8 cellular contexts compared by ENCODE assay signal in the genomic region with DNA sequence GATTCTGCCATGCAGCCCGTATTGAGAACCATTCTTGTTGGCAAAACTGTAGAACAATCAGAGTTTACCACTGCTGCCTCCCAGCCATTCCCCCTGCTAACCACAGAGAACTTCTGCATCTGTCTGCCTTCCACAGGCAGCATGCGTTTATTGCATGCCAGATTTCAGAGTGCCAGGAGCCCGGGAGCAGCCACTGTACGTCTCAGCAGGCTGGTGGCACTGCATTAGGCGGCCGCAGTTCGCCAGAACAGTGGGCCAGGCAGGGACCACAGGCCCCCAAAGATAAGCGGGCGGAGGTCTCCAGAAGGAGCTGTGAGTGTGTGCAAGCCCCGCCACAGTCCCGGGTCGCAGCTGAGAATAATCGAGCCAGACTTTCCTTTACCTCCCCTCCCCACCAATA. TPM values are rescaled to one million over a fixed set of nuclear protein-coding genes. Genes with fewer than 3 reads are reported as not detected.
DNase-seq lines count a peak whose midpoint lies in the region; ATAC-seq and TF ChIP-seq lines count a peak whose summit lies in the region.

No MANE protein-coding gene starts in this region.

- no peak for TF ChIP-seq CTCF in coronary artery (IDR thresholded peaks at IDR 0.05)

- in situ Hi-C loops in ACHN (cut with HindIII; ENCODE audit: low pct_ligation_motif_present, low pct_unique_long_range_greater_than_20kb, low sequenced_read_pairs): no loop called here

- H3K27ac Mint-ChIP-seq in T-helper 2 cell treated with Interferon-gamma antibody and Interleukin-4, amounts not matched to agents 5 μg/mL and 100 μg/mL, for 36 hours: no peak overlapping the region

- no peaks in the 10 kb centered on the region for H3K36me3 Mint-ChIP-seq in T-helper 2 cell treated with Interferon-gamma antibody and Interleukin-4, amounts not matched to agents 5 μg/mL and 100 μg/mL, for 36 hours (ENCODE audit: low read depth)

- no peaks in the 10 kb centered on the region for H3K9me3 Mint-ChIP-seq in T-helper 2 cell treated with Interferon-gamma antibody and Interleukin-4, amounts not matched to agents 5 μg/mL and 100 μg/mL, for 36 hours

- no peak for DNase-seq in T-helper 2 cell treated with Interferon-gamma antibody and Interleukin-4, amounts not matched to agents 5 μg/mL and 100 μg/mL, for 36 hours (ENCODE audit: low spot score)
- DNase-seq in T-helper 2 cell: no peak
- DNase-seq in NCI-H774 (lab: John Stamatoyannopoulos, UW): peak; percentile 1
- DNase-seq in coronary artery (ENCODE audit: low spot score): no peak
- DNase-seq in occipital lobe (lab: John Stamatoyannopoulos, UW): peak; percentile 17
- DNase-seq in ACHN: no peak

- ATAC-seq in GM19397 (IDR thresholded peaks at IDR 0.05; ENCODE audit: unreplicated experiment) (no peak), HG03280 (IDR thresholded peaks at IDR 0.05; ENCODE audit: unreplicated experiment) (no peak)

- H3K4me1 Mint-ChIP-seq in T-helper 2 cell treated with Interferon-gamma antibody and Interleukin-4, amounts not matched to agents 5 μg/mL and 100 μg/mL, for 36 hours (ENCODE audit: low read depth): peaks cover 12% of the 10 kb centered on the region

- H3K4me3 ChIP-seq in coronary artery: peak overlapping the region; percentile 57

- peaks cover 57% of the 10 kb centered on the region for H3K27me3 Mint-ChIP-seq in T-helper 2 cell treated with Interferon-gamma antibody and Interleukin-4, amounts not matched to agents 5 μg/mL and 100 μg/mL, for 36 hours (ENCODE audit: low read depth)

- peak overlapping the region; percentile 82 for H3K4me3 Mint-ChIP-seq in T-helper 2 cell treated with Interferon-gamma antibody and Interleukin-4, amounts not matched to agents 5 μg/mL and 100 μg/mL, for 36 hours

- no peak overlapping the region for H3K27ac ChIP-seq in coronary artery

RNA-seq across cellular contexts. Expression of gene ZNF467, which starts 31.8 kb away (rescaled TPM):
- 1.2 TPM for total RNA-seq in occipital lobe

Comparison
In these comparisons a context has a peak if more than half of its experiments do, and no peak if none do; other contexts are left out.
1. DNase-seq: peak in NCI-H774 (single experiment) and occipital lobe (single experiment); none in T-helper 2 cell treated with Interferon-gamma antibody and Interleukin-4, amounts not matched to agents 5 μg/mL and 100 μg/mL, for 36 hours (single experiment), T-helper 2 cell (0 of 5), coronary artery (single experiment) and ACHN (single experiment).